Comparison of ENCODE assay signal across 28 cellular contexts in genomic region chr11:24233041-24233440, GRCh38.
"Had no signal": no experiment of that assay in that cellular context is flagged by ENCODE, and none has a peak within 500 bp of the region (broad histone marks: within the 10 kb centered on the region; RNA-seq: fewer than 3 reads in every experiment).

No MANE protein-coding gene starts in this region.

- H3K4me3 Mint-ChIP-seq: activated CD4-positive, alpha-beta T cell treated with anti-CD3 and anti-CD28 coated beads for 36 hours; activated T-cell treated with anti-CD3 and anti-CD28 coated beads, Interleukin-2, amount 50 U/mL, for 24 hours; activated T-helper 17 cell treated with anti-CD3 and anti-CD28 coated beads, Interleukin-2, amount 50 U/mL, for 72 hours; central memory CD8-positive, alpha-beta T cell; memory B cell; natural killer cell treated with Interleukin-12 subunit alpha and Interleukin-12 subunit beta and Interleukin-15 and Interleukin-18, amount 100 ng/mL, for 72 hours; stimulated activated memory B cell treated with anti-CD40 and anti-IgM and Interleukin-4, amounts not matched to agents 10 μg/mL and 1 μg/mL and 100 μg/mL, for 72 hours; WTC11 had no signal

- H3K27me3 ChIP-seq: ascending aorta, esophagus squamous epithelium, gastroesophageal sphincter, pancreas, stomach, suprapubic skin, transverse colon, vagina had no signal

- H3K4me1 ChIP-seq: ascending aorta, esophagus squamous epithelium, gastroesophageal sphincter, pancreas, suprapubic skin, transverse colon, vagina had no signal

- H3K27ac ChIP-seq: ascending aorta, coronary artery, esophagus squamous epithelium, gastroesophageal sphincter, pancreas, stomach, suprapubic skin, transverse colon, vagina had no signal

- H3K4me1 Mint-ChIP-seq: activated CD4-positive, alpha-beta T cell treated with anti-CD3 and anti-CD28 coated beads for 36 hours; activated T-helper 17 cell treated with anti-CD3 and anti-CD28 coated beads, Interleukin-2, amount 50 U/mL, for 72 hours; central memory CD8-positive, alpha-beta T cell; memory B cell; stimulated activated memory B cell treated with anti-CD40 and anti-IgM and Interleukin-4, amounts not matched to agents 10 μg/mL and 1 μg/mL and 100 μg/mL, for 72 hours; WTC11 had no signal

- ATAC-seq: activated CD4-positive, alpha-beta T cell treated with anti-CD3 and anti-CD28 coated beads for 36 hours; activated naive CD4-positive, alpha-beta T cell treated with anti-CD3 and anti-CD28 coated beads, Interleukin-2, amount 50 U/mL, for 72 hours; activated T-helper 17 cell treated with anti-CD3 and anti-CD28 coated beads, Interleukin-2, amount 50 U/mL, for 72 hours; gastroesophageal sphincter; natural killer cell treated with Interleukin-12 subunit alpha and Interleukin-12 subunit beta and Interleukin-15 and Interleukin-18, amount 100 ng/mL, for 72 hours; pancreas; sciatic nerve; stimulated activated memory B cell treated with anti-CD40 and anti-IgM and Interleukin-4, amounts not matched to agents 10 μg/mL and 1 μg/mL and 100 μg/mL, for 72 hours; WTC11 had no signal

- H3K36me3 Mint-ChIP-seq: memory B cell; natural killer cell treated with Interleukin-12 subunit alpha and Interleukin-12 subunit beta and Interleukin-15 and Interleukin-18, amount 100 ng/mL, for 72 hours; stimulated activated memory B cell treated with anti-CD40 and anti-IgM and Interleukin-4, amounts not matched to agents 10 μg/mL and 1 μg/mL and 100 μg/mL, for 72 hours; WTC11 had no signal

- FAIRE-seq: islet of Langerhans, pancreas had no signal

- H3K9me3 ChIP-seq: ascending aorta, esophagus squamous epithelium, gastroesophageal sphincter, pancreas, stomach, suprapubic skin, transverse colon, vagina had no signal

- DNase-seq: activated CD4-positive, alpha-beta T cell treated with anti-CD3 and anti-CD28 coated beads for 36 hours; activated CD4-positive, alpha-beta T cell treated with anti-CD3 and anti-CD28 coated beads, Interleukin-2, amount 50 U/mL, for 4 hours; activated CD8-positive, alpha-beta memory T cell treated with anti-CD3 and anti-CD28 coated beads for 24 hours; activated CD8-positive, alpha-beta memory T cell treated with anti-CD3 and anti-CD28 coated beads, Interleukin-2, amount 50 U/mL, for 4 hours; activated T-cell treated with anti-CD3 and anti-CD28 coated beads, Interleukin-2, amount 50 U/mL, for 24 hours; esophagus squamous epithelium; head of caudate nucleus; hypothalamus; pancreas; stimulated activated CD4-positive, alpha-beta T cell treated with anti-CD3 and anti-CD28 coated beads, Interleukin-15, amount 100 ng/mL, for 24 hours; stomach; T-helper 9 cell; transverse colon had no signal

- H3K27ac Mint-ChIP-seq: activated CD4-positive, alpha-beta T cell treated with anti-CD3 and anti-CD28 coated beads for 36 hours; activated naive CD4-positive, alpha-beta T cell treated with anti-CD3 and anti-CD28 coated beads, Interleukin-2, amount 50 U/mL, for 72 hours; activated T-cell treated with anti-CD3 and anti-CD28 coated beads, Interleukin-2, amount 50 U/mL, for 24 hours; activated T-helper 17 cell treated with anti-CD3 and anti-CD28 coated beads, Interleukin-2, amount 50 U/mL, for 72 hours; memory B cell; natural killer cell treated with Interleukin-12 subunit alpha and Interleukin-12 subunit beta and Interleukin-15 and Interleukin-18, amount 100 ng/mL, for 72 hours; stimulated activated memory B cell treated with anti-CD40 and anti-IgM and Interleukin-4, amounts not matched to agents 10 μg/mL and 1 μg/mL and 100 μg/mL, for 72 hours; WTC11 had no signal

- H3K36me3 ChIP-seq: ascending aorta, esophagus squamous epithelium, gastroesophageal sphincter, pancreas, stomach, suprapubic skin, transverse colon, vagina had no signal

- H3K4me2 ChIP-seq: smooth muscle cell had no signal

- H3K27me3 Mint-ChIP-seq: activated CD4-positive, alpha-beta T cell treated with anti-CD3 and anti-CD28 coated beads for 36 hours; activated T-cell treated with anti-CD3 and anti-CD28 coated beads, Interleukin-2, amount 50 U/mL, for 24 hours; activated T-helper 17 cell treated with anti-CD3 and anti-CD28 coated beads, Interleukin-2, amount 50 U/mL, for 72 hours; central memory CD8-positive, alpha-beta T cell; memory B cell; natural killer cell treated with Interleukin-12 subunit alpha and Interleukin-12 subunit beta and Interleukin-15 and Interleukin-18, amount 100 ng/mL, for 72 hours; stimulated activated memory B cell treated with anti-CD40 and anti-IgM and Interleukin-4, amounts not matched to agents 10 μg/mL and 1 μg/mL and 100 μg/mL, for 72 hours had no signal

- H3K4me3 ChIP-seq: ascending aorta, coronary artery, esophagus squamous epithelium, gastroesophageal sphincter, pancreas, smooth muscle cell, stomach, suprapubic skin, transverse colon, vagina had no signal
